12 cellular contexts compared by ENCODE assay signal in genomic region chrX:10121787-10122186, GRCh38. TPM values are rescaled to one million over a fixed set of nuclear protein-coding genes. Genes with fewer than 3 reads are reported as not detected.
DNase-seq lines count a peak whose midpoint lies in the region; ATAC-seq, FAIRE-seq and TF ChIP-seq lines count a peak whose summit lies in the region.
"Had no signal": no experiment of that assay in that cellular context is flagged by ENCODE, and none has a peak within 500 bp of the region (broad histone marks: within the 10 kb centered on the region; RNA-seq: fewer than 3 reads in every experiment).

No MANE protein-coding gene starts in this region.

- no peak overlapping the region for H3K4me3 ChIP-seq in gastroesophageal sphincter

- WGBS in gastroesophageal sphincter (ENCODE audit: low coverage in 1 of 2), 2 donors = 56 to 86% methylated on average over 5 to 7 of the region's 9 CpGs

- H3K9me3 ChIP-seq in gastroesophageal sphincter = no peaks in the 10 kb centered on the region

- DNase-seq in glomerular visceral epithelial cell (ENCODE audit: extremely low spot score) (no peak), HTR-8/SVneo (ENCODE audit: insufficient read length, low spot score) (no peak), NCI-H526 treated with DMSO at 0.1 percent for 48 hours (lab: John Stamatoyannopoulos, UW) (no peak)
- no peak for DNase-seq in stimulated activated CD4-positive, alpha-beta T cell treated with anti-CD3 and anti-CD28 coated beads, Interleukin-4, amount 100 ng/mL, for 24 hours
- DNase-seq: DND-41, IMR-90 had no signal

- TF ChIP-seq CTCF in gastroesophageal sphincter (IDR thresholded peaks at IDR 0.05) = peak in 1 of 4 experiments; percentile 7

- peaks cover 0 to 41% of the 10 kb centered on the region in 2 donors for H3K36me3 ChIP-seq in gastroesophageal sphincter

- ATAC-seq in GM18508 (IDR thresholded peaks at IDR 0.05; ENCODE audit: insufficient read depth, unreplicated experiment) = peak; percentile 49
- peak; percentile 80 for ATAC-seq in GM21619 (IDR thresholded peaks at IDR 0.05; ENCODE audit: unreplicated experiment)
- peak; percentile 84 for ATAC-seq in HG03565 (IDR thresholded peaks at IDR 0.05; ENCODE audit: unreplicated experiment)
- ATAC-seq in gastroesophageal sphincter = no peak

- no peak for FAIRE-seq in HTR-8/SVneo (lab: Jason Lieb, UNC)
- FAIRE-seq: frontal cortex had no signal

- H3K27ac ChIP-seq in gastroesophageal sphincter = peak overlapping the region in 3 of 4 donors; percentile 7 to 41 (median 38)

- TF ChIP-seq POLR2A in gastroesophageal sphincter (IDR thresholded peaks at IDR 0.05) = no peak

- peaks cover 2 to 44% (median 3%) of the 10 kb centered on the region in 3 donors for H3K4me1 ChIP-seq in gastroesophageal sphincter

- no peak for TF ChIP-seq EP300 in gastroesophageal sphincter (IDR thresholded peaks at IDR 0.05)

- no peaks in the 10 kb centered on the region for H3K27me3 ChIP-seq in gastroesophageal sphincter

RNA-seq across cellular contexts. Expression of gene CLCN4, which starts 35.0 kb away (rescaled TPM):
- 1 to 10 TPM in 3 of 4 donors, under 1 TPM in 1; 0.16 to 2.3 (median 2.0) TPM for total RNA-seq in gastroesophageal sphincter
- total RNA-seq: T-helper 1 cell treated with Interleukin-12 subunit alpha and Interleukin-12 subunit beta and Interleukin-4 antibody, amounts not matched to agents 30 ng/mL and 1 ng/mL, for 36 hours had no signal
